26 cellular contexts compared by ENCODE assay signal in the genomic region with DNA sequence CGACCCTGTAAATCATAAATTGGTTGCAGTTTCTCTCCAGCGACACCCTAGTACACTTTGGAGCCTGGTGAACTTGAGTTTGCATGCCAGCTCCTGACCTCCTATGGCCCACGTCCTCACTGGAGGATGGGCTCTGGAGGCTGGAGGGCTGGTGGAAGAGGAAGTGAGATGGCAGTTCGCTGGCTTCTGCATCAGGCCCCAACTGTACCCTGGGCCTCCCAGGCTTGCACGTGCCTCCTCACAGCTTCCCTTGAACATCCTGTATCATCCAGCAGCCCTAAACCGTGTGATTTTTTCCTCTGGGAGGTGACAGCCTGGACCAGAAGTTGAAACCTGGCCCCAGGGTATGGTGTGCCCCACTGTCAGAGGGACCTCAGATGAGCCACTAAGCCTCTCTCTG.
DNase-seq lines count a peak whose midpoint lies in the region; ATAC-seq, FAIRE-seq and TF ChIP-seq lines count a peak whose summit lies in the region.
"Had no signal": no experiment of that assay in that cellular context is flagged by ENCODE, and none has a peak within 500 bp of the region (broad histone marks: within the 10 kb centered on the region; RNA-seq: fewer than 3 reads in every experiment).

No MANE protein-coding gene starts in this region.

- TF ChIP-seq RAD21 in K562 (CRISPR knock-in tag; conservative IDR thresholded peaks at IDR 0.05 in 1 of 2, IDR thresholded peaks at IDR 0.05 in 1 of 2): no peak

- H3K27ac Mint-ChIP-seq in stimulated activated memory B cell treated with anti-CD40 and anti-IgM and Interleukin-4, amounts not matched to agents 10 μg/mL and 1 μg/mL and 100 μg/mL, for 72 hours: no peak overlapping the region
- H3K27ac Mint-ChIP-seq: activated CD8-positive, alpha-beta memory T cell treated with anti-CD3 and anti-CD28 coated beads, Interleukin-2, amount 10 ng/mL, durations not matched to agents 7 days and 5 days; activated naive CD8-positive, alpha-beta T cell treated with anti-CD3 and anti-CD28 coated beads for 36 hours; B cell; HFFc6; T-cell had no signal

- no peaks in the 10 kb centered on the region for H3K9me1 ChIP-seq in K562 (ENCODE audit: control insufficient read depth, insufficient read depth, low read length)

- H3K4me2 ChIP-seq in K562 (ENCODE audit: insufficient read depth, low read length): no peak overlapping the region

- no peaks in the 10 kb centered on the region for H3K36me3 Mint-ChIP-seq in stimulated activated memory B cell treated with anti-CD40 and anti-IgM and Interleukin-4, amounts not matched to agents 10 μg/mL and 1 μg/mL and 100 μg/mL, for 72 hours
- H3K36me3 Mint-ChIP-seq: activated CD8-positive, alpha-beta memory T cell treated with anti-CD3 and anti-CD28 coated beads, Interleukin-2, amount 10 ng/mL, durations not matched to agents 7 days and 5 days; activated naive CD8-positive, alpha-beta T cell treated with anti-CD3 and anti-CD28 coated beads for 36 hours; T-cell had no signal

- peaks cover 0 to 15% of the 10 kb centered on the region in 2 experiments; a peak in 2 of 5 replicates for H3K4me1 ChIP-seq in K562 (replicated peaks in 1 of 2; ENCODE audit: control insufficient read depth in 2 of 2, insufficient read depth in 2 of 2, low read length in 2 of 2)

- FAIRE-seq in K562 (lab: Jason Lieb, UNC): no peak
- no peak for FAIRE-seq in frontal cortex (lab: Jason Lieb, UNC)
- FAIRE-seq: HTR-8/SVneo had no signal

- no peaks in the 10 kb centered on the region for H3K9me3 Mint-ChIP-seq in stimulated activated memory B cell treated with anti-CD40 and anti-IgM and Interleukin-4, amounts not matched to agents 10 μg/mL and 1 μg/mL and 100 μg/mL, for 72 hours
- H3K9me3 Mint-ChIP-seq: activated naive CD8-positive, alpha-beta T cell treated with anti-CD3 and anti-CD28 coated beads for 36 hours; HFFc6; T-cell had no signal

- CTCF ChIA-PET in K562 (lab: Yijun Ruan, JAX; ENCODE audit: low intra/inter-chr PET ratio): no interaction called here

- no peak for ATAC-seq in K562
- peak; percentile 21 for ATAC-seq in stimulated activated memory B cell treated with anti-CD40 and anti-IgM and Interleukin-4, amounts not matched to agents 10 μg/mL and 1 μg/mL and 100 μg/mL, for 72 hours
- ATAC-seq: activated CD8-positive, alpha-beta memory T cell treated with anti-CD3 and anti-CD28 coated beads, Interleukin-2, amount 10 ng/mL, durations not matched to agents 7 days and 5 days; psoas muscle; T-cell had no signal

- WGBS in K562 (ENCODE audit: insufficient coverage, low coverage, missing lambda C conversion rate): 2% methylated on average over 6 of the region's 6 CpGs

- in situ Hi-C loops in K562 (cut with MboI): no loop called here

- H4K20me1 ChIP-seq in K562 (replicated peaks; ENCODE audit: control insufficient read depth, insufficient read depth, low read length): no peaks in the 10 kb centered on the region

- no peak overlapping the region for H2AFZ ChIP-seq in K562 (ENCODE audit: low read depth, low read length)

- peaks cover 57% of the 10 kb centered on the region for H3K27me3 Mint-ChIP-seq in stimulated activated memory B cell treated with anti-CD40 and anti-IgM and Interleukin-4, amounts not matched to agents 10 μg/mL and 1 μg/mL and 100 μg/mL, for 72 hours
- H3K27me3 Mint-ChIP-seq: activated CD8-positive, alpha-beta memory T cell treated with anti-CD3 and anti-CD28 coated beads, Interleukin-2, amount 10 ng/mL, durations not matched to agents 7 days and 5 days; B cell had no signal

- no peak overlapping the region for H3K4me3 Mint-ChIP-seq in stimulated activated memory B cell treated with anti-CD40 and anti-IgM and Interleukin-4, amounts not matched to agents 10 μg/mL and 1 μg/mL and 100 μg/mL, for 72 hours
- H3K4me3 Mint-ChIP-seq: activated CD8-positive, alpha-beta memory T cell treated with anti-CD3 and anti-CD28 coated beads, Interleukin-2, amount 10 ng/mL, durations not matched to agents 7 days and 5 days; activated naive CD8-positive, alpha-beta T cell treated with anti-CD3 and anti-CD28 coated beads for 36 hours; B cell; HFFc6; T-cell had no signal

- H3K27ac ChIP-seq in K562 (ENCODE audit: extremely low read depth, low read depth, low read length): no peak overlapping the region
- H3K27ac ChIP-seq: psoas muscle, skin epidermis had no signal

- H3K4me1 Mint-ChIP-seq in stimulated activated memory B cell treated with anti-CD40 and anti-IgM and Interleukin-4, amounts not matched to agents 10 μg/mL and 1 μg/mL and 100 μg/mL, for 72 hours: no peaks in the 10 kb centered on the region
- H3K4me1 Mint-ChIP-seq: activated CD8-positive, alpha-beta memory T cell treated with anti-CD3 and anti-CD28 coated beads, Interleukin-2, amount 10 ng/mL, durations not matched to agents 7 days and 5 days; activated naive CD8-positive, alpha-beta T cell treated with anti-CD3 and anti-CD28 coated beads for 36 hours; B cell; T-cell had no signal

- peak; percentile 14 for DNase-seq in SIG-M5 treated with dmso at 0.1 percent for 504 hours (lab: John Stamatoyannopoulos, UW; ENCODE audit: unreplicated experiment)
- no peak for DNase-seq in SIG-M5 (lab: John Stamatoyannopoulos, UW)
- peak; percentile 57 for DNase-seq in NOMO-1 treated with DMSO at 0.1 percent for 48 hours (lab: John Stamatoyannopoulos, UW; ENCODE audit: unreplicated experiment)
- no peak for DNase-seq in K562 (ENCODE audit: extremely low read depth in 1 of 4, low spot score in 3 of 4)
- DNase-seq in frontal cortex (ENCODE audit: low spot score in 2 of 2): no peak
- no peak for DNase-seq in DMS153 treated with DMSO at 0.1 percent for 48 hours (lab: John Stamatoyannopoulos, UW; ENCODE audit: unreplicated experiment)
- DNase-seq in D341Med (ENCODE audit: low spot score): no peak
- DNase-seq: activated CD4-positive, alpha-beta T cell treated with anti-CD3 and anti-CD28 coated beads for 48 hours; activated CD8-positive, alpha-beta memory T cell treated with anti-CD3 and anti-CD28 coated beads, Interleukin-2, amount 10 ng/mL, durations not matched to agents 7 days and 5 days; activated naive CD8-positive, alpha-beta T cell treated with anti-CD3 and anti-CD28 coated beads for 36 hours; effector CD4-positive, alpha-beta T cell; EL; foreskin melanocyte; HFFc6; hypothalamus; Karpas-422; NCI-H510A; psoas muscle; stimulated activated CD4-positive, alpha-beta T cell treated with anti-CD3 and anti-CD28 coated beads, Interleukin-2, amount 100 ng/mL, for 24 hours; stimulated activated naive CD4-positive, alpha-beta T cell treated with Interleukin-2 at 50 U/mL for 16 hours had no signal

- intact Hi-C loops in K562 (cut with micrococcal nuclease): no loop called here

- H3K79me2 ChIP-seq in K562 (ENCODE audit: control insufficient read depth, insufficient read depth, low read length): no peaks in the 10 kb centered on the region

- no peak for TF ChIP-seq EP300 in K562 (IDR thresholded peaks at IDR 0.05; ENCODE audit: low read length)

- POLR2A ChIA-PET in K562 (lab: Yijun Ruan, JAX): interaction anchor here (1.2 kb wide), 1 partner anchor 51 kb away, joined by 3 read pairs; no protein-coding TSS in a partner anchor

- H3K4me3 ChIP-seq in K562: no peak overlapping the region
- H3K4me3 ChIP-seq: psoas muscle, skin epidermis had no signal

- peaks cover 0 to 70% of the 10 kb centered on the region in 2 experiments; a peak in 4 of 5 replicates for H3K27me3 ChIP-seq in K562 (ENCODE audit: control insufficient read depth in 2 of 2, insufficient read depth in 2 of 2, low read length in 2 of 2)

- no TSS peak for BruUV-seq in K562 (replicated peaks; lab: Mats Ljungman, UMichigan)

- no peak for TF ChIP-seq POLR2A in K562 (conservative IDR thresholded peaks at IDR 0.05)

- H3K36me3 ChIP-seq in K562 (ENCODE audit: control insufficient read depth, insufficient read depth, low read length): no peaks in the 10 kb centered on the region

- H3K9ac ChIP-seq in K562 (ENCODE audit: insufficient read depth in 1 of 2, low read depth in 2 of 2, low read length in 2 of 2): no peak overlapping the region

- TF ChIP-seq CTCF in K562 (IDR thresholded peaks at IDR 0.05 in 2 of 3, conservative IDR thresholded peaks at IDR 0.05 in 1 of 3; ENCODE audit: insufficient read depth in 2 of 3, low read depth in 1 of 3, low read length in 3 of 3): no peak

- no peaks in the 10 kb centered on the region for H3K9me3 ChIP-seq in K562 (replicated peaks; ENCODE audit: control insufficient read depth, insufficient read depth, low read depth, low read length)
- H3K9me3 ChIP-seq: Caco-2, psoas muscle had no signal

TF ChIP-seq in K562, 482 proteins besides CTCF, POLR2A, EP300 and RAD21:
- TF ChIP-seq BHLHE40 (IDR thresholded peaks at IDR 0.05; ENCODE audit: low read length) (peak; percentile 83), SP2 (IDR thresholded peaks at IDR 0.05; ENCODE audit: extremely low read depth, low read depth, low read length, poor library complexity, severe bottlenecking) (no peak)

Comparison
In these comparisons a context has a peak if more than half of its experiments do, and no peak if none do; other contexts are left out.
1. DNase-seq: peak in SIG-M5 treated with dmso at 0.1 percent for 504 hours (single experiment) and NOMO-1 treated with DMSO at 0.1 percent for 48 hours (single experiment); none in SIG-M5 (single experiment), K562 (0 of 4), frontal cortex (0 of 2), DMS153 treated with DMSO at 0.1 percent for 48 hours (single experiment) and D341Med (single experiment).